ENCODE assay signal across 14 cellular contexts in genomic region chr11:120675171-120675570, GRCh38.
"Had no signal": no experiment of that assay in that cellular context is flagged by ENCODE, and none has a peak within 500 bp of the region (broad histone marks: within the 10 kb centered on the region; RNA-seq: fewer than 3 reads in every experiment).

No MANE protein-coding gene starts in this region.

- H3K36me3 ChIP-seq: colonic mucosa, gastroesophageal sphincter, thoracic aorta, upper lobe of right lung had no signal

- DNase-seq: activated CD4-positive, alpha-beta T cell treated with anti-CD3 and anti-CD28 coated beads, Interleukin-2, amount 10 ng/mL, durations not matched to agents 7 days and 5 days; activated CD4-positive, CD25-positive, alpha-beta regulatory T cell; activated CD8-positive, alpha-beta memory T cell treated with anti-CD3 and anti-CD28 coated beads, Interleukin-2, amount 50 U/mL, for 48 hours; activated naive CD4-positive, alpha-beta T cell; activated naive CD8-positive, alpha-beta T cell treated with anti-CD3 and anti-CD28 coated beads, Interleukin-2, amount 10 ng/mL, durations not matched to agents 7 days and 5 days; colonic mucosa; nucleus accumbens; right cardiac atrium; stimulated activated CD4-positive, alpha-beta T cell treated with anti-CD3 and anti-CD28 coated beads, Interleukin-1b, Interleukin-23, amount 100 ng/mL, for 48 hours; T-helper 2 cell; upper lobe of right lung had no signal

- H3K27me3 ChIP-seq: colonic mucosa, upper lobe of right lung had no signal

- H3K27ac ChIP-seq: colonic mucosa, gastroesophageal sphincter, thoracic aorta, upper lobe of right lung had no signal

- H3K9me3 ChIP-seq: colonic mucosa, thoracic aorta, upper lobe of right lung had no signal

- H3K4me3 ChIP-seq: colonic mucosa, gastroesophageal sphincter, thoracic aorta, upper lobe of right lung had no signal

- H3K4me1 ChIP-seq: colonic mucosa, upper lobe of right lung had no signal

- FAIRE-seq: endometrium had no signal
